Comparison of ENCODE assay signal across 9 cellular contexts in genomic region chr17:15659663-15660062, GRCh38. TPM values are rescaled to one million over a fixed set of nuclear protein-coding genes. Genes with fewer than 3 reads are reported as not detected.
DNase-seq lines count a peak whose midpoint lies in the region; ATAC-seq and TF ChIP-seq lines count a peak whose summit lies in the region.
"Had no signal": no experiment of that assay in that cellular context is flagged by ENCODE, and none has a peak within 500 bp of the region (broad histone marks: within the 10 kb centered on the region; RNA-seq: fewer than 3 reads in every experiment).

No MANE protein-coding gene starts in this region.

- no peak for TF ChIP-seq EP300 in transverse colon (IDR thresholded peaks at IDR 0.05; ENCODE audit: low read depth)

- peak; percentile 91 to 93 for DNase-seq in SJCRH30
- peak; percentile 68 for DNase-seq in lower lobe of right lung
- DNase-seq in HuH-7.5 (ENCODE audit: low spot score) = no peak
- DNase-seq in transverse colon = no peak
- DNase-seq in prostate gland (ENCODE audit: low spot score) = no peak
- DNase-seq in anterior cingulate cortex (lab: John Stamatoyannopoulos, UW) = no peak
- DNase-seq: activated CD4-positive, alpha-beta T cell treated with anti-CD3 and anti-CD28 coated beads, Interleukin-2, amount 50 U/mL, for 4 hours; CD4-positive, alpha-beta memory T cell had no signal

- 44 to 54% methylated on average over 4 of the region's 4 CpGs for WGBS in esophagus, 2 donors
- 82 to 100% methylated on average over 1 to 4 of the region's 4 CpGs for WGBS in transverse colon (ENCODE audit: low coverage in 1 of 2), 2 donors
- 44% methylated on average over 4 of the region's 4 CpGs for WGBS in prostate gland

- H3K9me3 ChIP-seq in SJCRH30 (replicated peaks) (no peaks in the 10 kb centered on the region; the same call in 1 of the 2 replicates), esophagus (ENCODE audit: control insufficient read depth in 2 of 2, insufficient read depth in 1 of 2, low read depth in 1 of 2, low read length in 1 of 2) (no peaks in the 10 kb centered on the region), lower lobe of right lung (no peaks in the 10 kb centered on the region), transverse colon (no peaks in the 10 kb centered on the region), prostate gland (no peaks in the 10 kb centered on the region)

- H3K36me3 ChIP-seq in SJCRH30 (peaks cover 39% of the 10 kb centered on the region), esophagus (ENCODE audit: control insufficient read depth in 2 of 2, insufficient read depth in 2 of 2, low read length in 1 of 2) (no peaks in the 10 kb centered on the region), lower lobe of right lung (no peaks in the 10 kb centered on the region), transverse colon (no peaks in the 10 kb centered on the region), prostate gland (no peaks in the 10 kb centered on the region)

- in situ Hi-C loops in transverse colon (cut with MboI; ENCODE audit: low pct_ligation_motif_present in 1 of 4, low pct_unique_long_range_greater_than_20kb in 1 of 4, low sequenced_read_pairs in 3 of 4) = no loop called here

- H3K27ac ChIP-seq in SJCRH30 (peak overlapping the region; percentile 73), esophagus (ENCODE audit: low read depth in 2 of 2, low read length in 1 of 2) (peak overlapping the region; percentile 52 to 64), lower lobe of right lung (peak overlapping the region; percentile 71), transverse colon (no peak overlapping the region), prostate gland (no peak overlapping the region)

- ATAC-seq in lower lobe of right lung = peak; percentile 86 to 91

- peaks cover 36% of the 10 kb centered on the region for H3K4me1 ChIP-seq in SJCRH30
- H3K4me1 ChIP-seq in esophagus (ENCODE audit: control insufficient read depth in 2 of 2, insufficient read depth in 2 of 2, low read length in 1 of 2) = peaks cover 0 to 18% of the 10 kb centered on the region in 2 donors
- peaks cover 13% of the 10 kb centered on the region for H3K4me1 ChIP-seq in lower lobe of right lung
- peaks cover 0 to 3% (median 0%) of the 10 kb centered on the region in 4 donors for H3K4me1 ChIP-seq in transverse colon
- no peaks in the 10 kb centered on the region for H3K4me1 ChIP-seq in prostate gland (replicated peaks)

- H3K4me3 ChIP-seq in SJCRH30 (no peak overlapping the region), esophagus (ENCODE audit: low read depth in 1 of 2, low read length in 2 of 2) (no peak overlapping the region), lower lobe of right lung (no peak overlapping the region), transverse colon (no peak overlapping the region), prostate gland (no peak overlapping the region)

- TF ChIP-seq POLR2A in transverse colon (IDR thresholded peaks at IDR 0.05) (no peak), prostate gland (IDR thresholded peaks at IDR 0.05) (no peak)

- intact Hi-C loops in lower lobe of right lung (cut with DNase I) (no loop called here), transverse colon (cut with DNase I; ENCODE audit: low total_unique reads) (no loop called here), prostate gland (cut with DNase I) (no loop called here)

- H3K27me3 ChIP-seq in SJCRH30 = no peaks in the 10 kb centered on the region
- no peaks in the 10 kb centered on the region for H3K27me3 ChIP-seq in esophagus (ENCODE audit: control insufficient read depth in 1 of 2, insufficient read depth in 2 of 2, low read length in 2 of 2)
- H3K27me3 ChIP-seq in lower lobe of right lung (ENCODE audit: low read depth) = no peaks in the 10 kb centered on the region
- no peaks in the 10 kb centered on the region for H3K27me3 ChIP-seq in transverse colon
- H3K27me3 ChIP-seq in prostate gland (replicated peaks; ENCODE audit: insufficient read depth) = no peaks in the 10 kb centered on the region

- TF ChIP-seq CTCF in lower lobe of right lung (IDR thresholded peaks at IDR 0.05) = no peak
- no peak for TF ChIP-seq CTCF in transverse colon (IDR thresholded peaks at IDR 0.05)
- no peak for TF ChIP-seq CTCF in prostate gland (IDR thresholded peaks at IDR 0.05)

RNA-seq across cellular contexts. Expression of gene TRIM16, which starts 24.4 kb away (rescaled TPM):
- 36.5 and 40.8 TPM in 2 replicates for total RNA-seq in SJCRH30 (2014; rRNA removed; shearing (Covaris generic))
- 100 to 1,000 TPM in 1 of 2 donors, 10 to 100 TPM in 1; 72.2 to 140 TPM for polyA plus RNA-seq in esophagus
- 20.6 TPM for total RNA-seq in lower lobe of right lung
- total RNA-seq in transverse colon = 10 to 100 TPM; 10.1 to 44.2 (median 14.2) TPM
- 10 to 100 TPM; 19.7 to 72.2 TPM for total RNA-seq in prostate gland

RNA-seq across cellular contexts. Expression of gene ZNF286A, which starts 39.9 kb away (rescaled TPM):
- total RNA-seq in SJCRH30 (2014; rRNA removed; shearing (Covaris generic)) = 164 and 212 TPM in 2 replicates
- polyA plus RNA-seq in esophagus = 1 to 10 TPM; 5.4 to 5.8 TPM
- total RNA-seq in lower lobe of right lung (11.2 TPM), transverse colon (10 to 100 TPM in 3 of 4 donors, 1 to 10 TPM in 1; 3.2 to 73.7 (median 11.9) TPM), prostate gland (10 to 100 TPM; 19.4 to 46.9 TPM)

RNA-seq across cellular contexts. Expression of gene FBXW10B, which starts 40.2 kb away (rescaled TPM):
- 0.10 and 0.12 TPM in 2 replicates for total RNA-seq in SJCRH30 (2014; rRNA removed; shearing (Covaris generic))
- 10 to 100 TPM in 1 of 2 donors, 1 to 10 TPM in 1; 9.1 to 13.9 TPM for polyA plus RNA-seq in esophagus
- total RNA-seq in lower lobe of right lung (0.74 TPM), transverse colon (under 1 TPM in 1 of 4 donors, not detected in 3; 0.82 TPM), prostate gland (1 to 10 TPM in 1 of 2 donors, not detected in 1; 5.1 TPM)
- polyA plus RNA-seq: CD4-positive, alpha-beta memory T cell had no signal

Comparison
In these comparisons a context has a peak if more than half of its experiments do, and no peak if none do; other contexts are left out.
1. DNase-seq: peak in SJCRH30 (2 of 2) and lower lobe of right lung (single experiment); none in HuH-7.5 (single experiment), transverse colon (single experiment), prostate gland (single experiment) and anterior cingulate cortex (0 of 58).
2. H3K27ac ChIP-seq: peak in SJCRH30 (single experiment), esophagus (2 of 2) and lower lobe of right lung (single experiment); none in transverse colon (0 of 4) and prostate gland (0 of 2).